1 cellular context compared by ENCODE assay signal in the genomic region with DNA sequence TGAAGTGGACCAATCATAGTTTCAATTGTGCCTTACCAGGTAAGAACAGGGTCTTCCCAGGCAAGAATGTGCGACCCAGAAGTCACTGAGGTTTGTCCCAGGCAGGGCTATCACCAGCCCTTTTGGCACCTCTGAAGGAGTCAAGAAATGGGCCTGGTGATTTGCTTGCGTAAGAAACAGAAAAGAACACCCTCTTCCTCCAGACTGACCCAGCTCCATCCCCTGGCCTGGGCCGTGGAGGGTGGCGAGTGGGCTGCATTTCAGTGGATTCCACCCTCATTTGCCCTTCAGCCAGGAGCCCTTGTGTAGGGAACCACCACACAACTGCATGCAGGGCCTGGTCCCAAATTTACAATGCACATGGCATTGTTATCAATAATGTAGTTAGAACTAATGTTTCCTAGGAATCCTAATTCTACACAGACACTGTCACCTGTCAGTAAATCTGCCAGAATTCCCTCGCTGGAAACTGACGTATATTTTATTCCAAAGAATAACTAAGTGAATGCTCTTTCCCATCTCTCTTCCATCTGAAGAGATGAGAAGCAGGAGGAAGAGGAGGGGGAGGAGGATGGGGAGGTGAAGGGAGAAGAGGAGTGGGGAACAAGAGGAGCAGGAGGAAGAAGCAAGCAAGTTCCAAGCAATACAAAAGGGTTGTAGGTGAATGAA.
TF ChIP-seq lines count a peak whose summit lies in the region.

No MANE protein-coding gene starts in this region.

TF ChIP-seq in IMR-90, 13 proteins besides CTCF, POLR2A, EP300 and RAD21:
- no peak for TF ChIP-seq MAFK (IDR thresholded peaks at IDR 0.05; ENCODE audit: low read depth, low read length)
- no peak for TF ChIP-seq NFE2L2 (IDR thresholded peaks at IDR 0.05; ENCODE audit: low read depth, low read length)
- TF ChIP-seq CEBPB (IDR thresholded peaks at IDR 0.05; ENCODE audit: low read depth, low read length): 0 out of 2 replicates have a peak, but pooled peaks have one; percentile 5
- no peak for TF ChIP-seq FOS (IDR thresholded peaks at IDR 0.05; ENCODE audit: low read depth, low read length)
- no peak for TF ChIP-seq BHLHE40 (IDR thresholded peaks at IDR 0.05; ENCODE audit: low read depth, low read length)
